Comparison of ENCODE assay signal across 8 cellular contexts in genomic region chr9:110192531-110193326, GRCh38. TPM values are rescaled to one million over a fixed set of nuclear protein-coding genes. Genes with fewer than 3 reads are reported as not detected.
DNase-seq lines count a peak whose midpoint lies in the region; ATAC-seq and TF ChIP-seq lines count a peak whose summit lies in the region.

No MANE protein-coding gene starts in this region.

- no peak overlapping the region for H3K27ac ChIP-seq in BLaER1 treated with 17β-estradiol and CSF1 and Interleukin-3, amounts not matched to agents 10 nM and 100 nM
- H3K27ac ChIP-seq in rectal smooth muscle tissue (ENCODE audit: low read depth, low read length): peak overlapping the region; percentile 67

- no peaks in the 10 kb centered on the region for H3K9me3 ChIP-seq in BLaER1 treated with 17β-estradiol and CSF1 and Interleukin-3, amounts not matched to agents 10 nM and 100 nM (replicated peaks in 1 of 11)

- peak overlapping the region in 6 of 11 experiments; percentile 1 to 48 (median 7); a peak in 6 of 22 replicates for H3K4me2 ChIP-seq in BLaER1 treated with 17β-estradiol and CSF1 and Interleukin-3, amounts not matched to agents 10 nM and 100 nM

- TF ChIP-seq CTCF in fibroblast of villous mesenchyme (IDR thresholded peaks at IDR 0.05; ENCODE audit: insufficient read depth, low read depth, low read length): no peak

- DNase-seq in NOMO-1 treated with DMSO at 0.1 percent for 48 hours (lab: John Stamatoyannopoulos, UW; ENCODE audit: unreplicated experiment) (peak; percentile 56), fibroblast of villous mesenchyme (ENCODE audit: low read depth) (peak; percentile 94), NAMALWA (ENCODE audit: low spot score) (no peak)
- DNase-seq in stimulated activated CD4-positive, alpha-beta T cell treated with anti-CD3 and anti-CD28 coated beads, Interleukin-4, amount 100 ng/mL, for 4 hours: no peak

- no peak overlapping the region for H3K9ac ChIP-seq in BLaER1 treated with 17β-estradiol and CSF1 and Interleukin-3, amounts not matched to agents 10 nM and 100 nM
- H3K9ac ChIP-seq in rectal smooth muscle tissue (ENCODE audit: low read length): no peak overlapping the region

- H3K36me3 ChIP-seq in BLaER1 treated with 17β-estradiol and CSF1 and Interleukin-3, amounts not matched to agents 10 nM and 100 nM: no peaks in the 10 kb centered on the region
- no peaks in the 10 kb centered on the region for H3K36me3 ChIP-seq in rectal smooth muscle tissue (ENCODE audit: control insufficient read depth, insufficient read depth, low read length)

- H3K4me1 ChIP-seq in BLaER1 treated with 17β-estradiol and CSF1 and Interleukin-3, amounts not matched to agents 10 nM and 100 nM: peaks cover 9 to 30% (median 15%) of the 10 kb centered on the region in 10 experiments; a peak in 12 of 20 replicates
- H3K4me1 ChIP-seq in rectal smooth muscle tissue (ENCODE audit: control insufficient read depth, insufficient read depth, low read length): peaks cover 6% of the 10 kb centered on the region

- no peaks in the 10 kb centered on the region for H3K27me3 ChIP-seq in BLaER1 treated with 17β-estradiol and CSF1 and Interleukin-3, amounts not matched to agents 10 nM and 100 nM
- H3K27me3 ChIP-seq in rectal smooth muscle tissue (ENCODE audit: control insufficient read depth, insufficient read depth, low read length): no peaks in the 10 kb centered on the region

- no peaks in the 10 kb centered on the region for H4K20me1 ChIP-seq in BLaER1 treated with 17β-estradiol and CSF1 and Interleukin-3, amounts not matched to agents 10 nM and 100 nM

- ATAC-seq in HG02571 (IDR thresholded peaks at IDR 0.05; ENCODE audit: unreplicated experiment): no peak
- no peak for ATAC-seq in HG03442 (IDR thresholded peaks at IDR 0.05; ENCODE audit: unreplicated experiment)

- H3K4me3 ChIP-seq in BLaER1 treated with 17β-estradiol and CSF1 and Interleukin-3, amounts not matched to agents 10 nM and 100 nM: no peak overlapping the region
- H3K4me3 ChIP-seq in fibroblast of villous mesenchyme (ENCODE audit: low read depth, low read length) (no peak overlapping the region), rectal smooth muscle tissue (ENCODE audit: low read length) (no peak overlapping the region)

RNA-seq across cellular contexts. Expression of gene C9orf152, which starts 15.2 kb away (rescaled TPM):
- not detected in 2 replicates for total RNA-seq in fibroblast of villous mesenchyme

Comparison
In these comparisons a context has a peak if more than half of its experiments do, and no peak if none do; other contexts are left out.
1. DNase-seq: peak in NOMO-1 treated with DMSO at 0.1 percent for 48 hours (single experiment) and fibroblast of villous mesenchyme (single experiment); none in stimulated activated CD4-positive, alpha-beta T cell treated with anti-CD3 and anti-CD28 coated beads, Interleukin-4, amount 100 ng/mL, for 4 hours (0 of 2) and NAMALWA (single experiment).